1 cellular context compared by ENCODE assay signal in genomic region chr7:22949944-22950343, GRCh38.
TF ChIP-seq lines count a peak whose summit lies in the region.

No MANE protein-coding gene starts in this region.

TF ChIP-seq in GM23338, 12 proteins besides CTCF, POLR2A, EP300 and RAD21 (continued from another document):
- TF ChIP-seq, protein P1, sequence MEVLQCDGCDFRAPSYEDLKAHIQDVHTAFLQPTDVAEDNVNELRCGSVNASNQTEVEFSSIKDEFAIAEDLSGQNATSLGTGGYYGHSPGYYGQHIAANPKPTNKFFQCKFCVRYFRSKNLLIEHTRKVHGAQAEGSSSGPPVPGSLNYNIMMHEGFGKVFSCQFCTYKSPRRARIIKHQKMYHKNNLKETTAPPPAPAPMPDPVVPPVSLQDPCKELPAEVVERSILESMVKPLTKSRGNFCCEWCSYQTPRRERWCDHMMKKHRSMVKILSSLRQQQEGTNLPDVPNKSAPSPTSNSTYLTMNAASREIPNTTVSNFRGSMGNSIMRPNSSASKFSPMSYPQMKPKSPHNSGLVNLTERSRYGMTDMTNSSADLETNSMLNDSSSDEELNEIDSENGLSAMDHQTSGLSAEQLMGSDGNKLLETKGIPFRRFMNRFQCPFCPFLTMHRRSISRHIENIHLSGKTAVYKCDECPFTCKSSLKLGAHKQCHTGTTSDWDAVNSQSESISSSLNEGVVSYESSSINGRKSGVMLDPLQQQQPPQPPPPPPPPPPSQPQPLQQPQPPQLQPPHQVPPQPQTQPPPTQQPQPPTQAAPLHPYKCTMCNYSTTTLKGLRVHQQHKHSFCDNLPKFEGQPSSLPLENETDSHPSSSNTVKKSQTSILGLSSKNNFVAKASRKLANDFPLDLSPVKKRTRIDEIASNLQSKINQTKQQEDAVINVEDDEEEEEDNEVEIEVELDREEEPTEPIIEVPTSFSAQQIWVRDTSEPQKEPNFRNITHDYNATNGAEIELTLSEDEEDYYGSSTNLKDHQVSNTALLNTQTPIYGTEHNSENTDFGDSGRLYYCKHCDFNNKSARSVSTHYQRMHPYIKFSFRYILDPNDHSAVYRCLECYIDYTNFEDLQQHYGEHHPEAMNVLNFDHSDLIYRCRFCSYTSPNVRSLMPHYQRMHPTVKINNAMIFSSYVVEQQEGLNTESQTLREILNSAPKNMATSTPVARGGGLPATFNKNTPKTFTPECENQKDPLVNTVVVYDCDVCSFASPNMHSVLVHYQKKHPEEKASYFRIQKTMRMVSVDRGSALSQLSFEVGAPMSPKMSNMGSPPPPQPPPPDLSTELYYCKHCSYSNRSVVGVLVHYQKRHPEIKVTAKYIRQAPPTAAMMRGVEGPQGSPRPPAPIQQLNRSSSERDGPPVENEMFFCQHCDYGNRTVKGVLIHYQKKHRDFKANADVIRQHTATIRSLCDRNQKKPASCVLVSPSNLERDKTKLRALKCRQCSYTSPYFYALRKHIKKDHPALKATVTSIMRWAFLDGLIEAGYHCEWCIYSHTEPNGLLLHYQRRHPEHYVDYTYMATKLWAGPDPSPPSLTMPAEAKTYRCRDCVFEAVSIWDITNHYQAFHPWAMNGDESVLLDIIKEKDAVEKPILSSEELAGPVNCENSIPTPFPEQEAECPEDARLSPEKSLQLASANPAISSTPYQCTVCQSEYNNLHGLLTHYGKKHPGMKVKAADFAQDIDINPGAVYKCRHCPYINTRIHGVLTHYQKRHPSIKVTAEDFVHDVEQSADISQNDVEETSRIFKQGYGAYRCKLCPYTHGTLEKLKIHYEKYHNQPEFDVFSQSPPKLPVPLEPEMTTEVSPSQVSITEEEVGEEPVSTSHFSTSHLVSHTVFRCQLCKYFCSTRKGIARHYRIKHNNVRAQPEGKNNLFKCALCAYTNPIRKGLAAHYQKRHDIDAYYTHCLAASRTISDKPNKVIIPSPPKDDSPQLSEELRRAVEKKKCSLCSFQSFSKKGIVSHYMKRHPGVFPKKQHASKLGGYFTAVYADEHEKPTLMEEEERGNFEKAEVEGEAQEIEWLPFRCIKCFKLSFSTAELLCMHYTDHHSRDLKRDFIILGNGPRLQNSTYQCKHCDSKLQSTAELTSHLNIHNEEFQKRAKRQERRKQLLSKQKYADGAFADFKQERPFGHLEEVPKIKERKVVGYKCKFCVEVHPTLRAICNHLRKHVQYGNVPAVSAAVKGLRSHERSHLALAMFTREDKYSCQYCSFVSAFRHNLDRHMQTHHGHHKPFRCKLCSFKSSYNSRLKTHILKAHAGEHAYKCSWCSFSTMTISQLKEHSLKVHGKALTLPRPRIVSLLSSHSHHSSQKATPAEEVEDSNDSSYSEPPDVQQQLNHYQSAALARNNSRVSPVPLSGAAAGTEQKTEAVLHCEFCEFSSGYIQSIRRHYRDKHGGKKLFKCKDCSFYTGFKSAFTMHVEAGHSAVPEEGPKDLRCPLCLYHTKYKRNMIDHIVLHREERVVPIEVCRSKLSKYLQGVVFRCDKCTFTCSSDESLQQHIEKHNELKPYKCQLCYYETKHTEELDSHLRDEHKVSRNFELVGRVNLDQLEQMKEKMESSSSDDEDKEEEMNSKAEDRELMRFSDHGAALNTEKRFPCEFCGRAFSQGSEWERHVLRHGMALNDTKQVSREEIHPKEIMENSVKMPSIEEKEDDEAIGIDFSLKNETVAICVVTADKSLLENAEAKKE (CRISPR knock-in tag; IDR thresholded peaks at IDR 0.05), result no peak
- TF ChIP-seq, protein P2, sequence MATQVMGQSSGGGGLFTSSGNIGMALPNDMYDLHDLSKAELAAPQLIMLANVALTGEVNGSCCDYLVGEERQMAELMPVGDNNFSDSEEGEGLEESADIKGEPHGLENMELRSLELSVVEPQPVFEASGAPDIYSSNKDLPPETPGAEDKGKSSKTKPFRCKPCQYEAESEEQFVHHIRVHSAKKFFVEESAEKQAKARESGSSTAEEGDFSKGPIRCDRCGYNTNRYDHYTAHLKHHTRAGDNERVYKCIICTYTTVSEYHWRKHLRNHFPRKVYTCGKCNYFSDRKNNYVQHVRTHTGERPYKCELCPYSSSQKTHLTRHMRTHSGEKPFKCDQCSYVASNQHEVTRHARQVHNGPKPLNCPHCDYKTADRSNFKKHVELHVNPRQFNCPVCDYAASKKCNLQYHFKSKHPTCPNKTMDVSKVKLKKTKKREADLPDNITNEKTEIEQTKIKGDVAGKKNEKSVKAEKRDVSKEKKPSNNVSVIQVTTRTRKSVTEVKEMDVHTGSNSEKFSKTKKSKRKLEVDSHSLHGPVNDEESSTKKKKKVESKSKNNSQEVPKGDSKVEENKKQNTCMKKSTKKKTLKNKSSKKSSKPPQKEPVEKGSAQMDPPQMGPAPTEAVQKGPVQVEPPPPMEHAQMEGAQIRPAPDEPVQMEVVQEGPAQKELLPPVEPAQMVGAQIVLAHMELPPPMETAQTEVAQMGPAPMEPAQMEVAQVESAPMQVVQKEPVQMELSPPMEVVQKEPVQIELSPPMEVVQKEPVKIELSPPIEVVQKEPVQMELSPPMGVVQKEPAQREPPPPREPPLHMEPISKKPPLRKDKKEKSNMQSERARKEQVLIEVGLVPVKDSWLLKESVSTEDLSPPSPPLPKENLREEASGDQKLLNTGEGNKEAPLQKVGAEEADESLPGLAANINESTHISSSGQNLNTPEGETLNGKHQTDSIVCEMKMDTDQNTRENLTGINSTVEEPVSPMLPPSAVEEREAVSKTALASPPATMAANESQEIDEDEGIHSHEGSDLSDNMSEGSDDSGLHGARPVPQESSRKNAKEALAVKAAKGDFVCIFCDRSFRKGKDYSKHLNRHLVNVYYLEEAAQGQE (IDR thresholded peaks at IDR 0.05; ENCODE audit: unreplicated experiment), result no peak
- TF ChIP-seq, protein P3, sequence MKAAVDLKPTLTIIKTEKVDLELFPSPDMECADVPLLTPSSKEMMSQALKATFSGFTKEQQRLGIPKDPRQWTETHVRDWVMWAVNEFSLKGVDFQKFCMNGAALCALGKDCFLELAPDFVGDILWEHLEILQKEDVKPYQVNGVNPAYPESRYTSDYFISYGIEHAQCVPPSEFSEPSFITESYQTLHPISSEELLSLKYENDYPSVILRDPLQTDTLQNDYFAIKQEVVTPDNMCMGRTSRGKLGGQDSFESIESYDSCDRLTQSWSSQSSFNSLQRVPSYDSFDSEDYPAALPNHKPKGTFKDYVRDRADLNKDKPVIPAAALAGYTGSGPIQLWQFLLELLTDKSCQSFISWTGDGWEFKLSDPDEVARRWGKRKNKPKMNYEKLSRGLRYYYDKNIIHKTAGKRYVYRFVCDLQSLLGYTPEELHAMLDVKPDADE (IDR thresholded peaks at IDR 0.05), result no peak
- TF ChIP-seq EZH2phosphoT487 (IDR thresholded peaks at IDR 0.05; ENCODE audit: unreplicated experiment) (no peak), POLR2AphosphoS5 (IDR thresholded peaks at IDR 0.05; ENCODE audit: low read depth) (no peak)
